Comparison of ENCODE assay signal across 9 cellular contexts in the genomic region with DNA sequence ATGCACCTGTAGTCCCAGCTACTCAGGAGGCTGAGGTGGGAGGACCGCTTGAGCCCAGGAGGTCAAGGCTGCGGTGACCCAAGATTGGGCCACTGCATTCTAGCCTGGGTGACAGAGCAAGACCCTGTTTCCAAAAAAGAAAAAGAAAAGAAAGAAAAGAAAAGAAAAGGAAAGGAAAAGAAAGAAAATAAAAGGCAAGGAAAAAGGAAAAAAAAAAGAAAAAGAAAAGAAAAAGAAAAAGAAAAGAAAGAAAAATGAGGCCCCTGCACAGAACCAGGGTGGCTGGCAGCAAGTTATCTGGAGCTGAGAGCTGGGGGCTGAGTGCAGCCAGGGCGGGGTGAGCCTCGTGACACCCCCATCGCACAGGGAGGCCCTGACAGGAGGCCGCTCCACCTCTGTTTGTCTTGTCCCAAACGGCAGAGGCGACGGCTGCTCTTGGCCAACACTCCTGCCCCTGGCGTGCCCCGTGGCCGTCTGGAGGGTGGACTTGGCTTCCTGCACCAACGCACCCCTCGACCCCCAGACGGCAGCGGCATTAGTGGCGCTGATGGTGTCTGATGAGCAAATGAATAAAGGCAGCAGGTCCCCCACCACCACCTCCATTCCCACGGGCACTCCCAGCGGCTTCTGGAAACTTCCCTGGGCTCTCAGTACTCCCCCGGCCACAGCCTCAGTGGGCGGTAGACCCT. TPM values are rescaled to one million over a fixed set of nuclear protein-coding genes. Genes with fewer than 3 reads are reported as not detected.
A peak's percentile ranks its signal among the peaks of the same experiment; 100 is the strongest.
DNase-seq lines count a peak whose midpoint lies in the region; ATAC-seq and TF ChIP-seq lines count a peak whose summit lies in the region.
"Had no signal": no experiment of that assay in that cellular context is flagged by ENCODE, and none has a peak within 500 bp of the region (broad histone marks: within the 10 kb centered on the region; RNA-seq: fewer than 3 reads in every experiment).

No MANE protein-coding gene starts in this region.

- H3K27me3 Mint-ChIP-seq in naive thymus-derived CD4-positive, alpha-beta T cell, result peaks cover 0 to 4% (median 0%) of the 10 kb centered on the region in 5 donors
- H3K27me3 Mint-ChIP-seq in activated CD4-positive, alpha-beta memory T cell treated with anti-CD3 and anti-CD28 coated beads for 36 hours, result peaks cover 3% of the 10 kb centered on the region

- peak overlapping the region in 6 of 10 donors; percentile 13 to 76 (median 39) for H3K4me3 Mint-ChIP-seq in naive thymus-derived CD4-positive, alpha-beta T cell
- no peak overlapping the region for H3K4me3 Mint-ChIP-seq in activated CD4-positive, alpha-beta memory T cell treated with anti-CD3 and anti-CD28 coated beads for 36 hours

- peaks cover 3% of the 10 kb centered on the region in 2 donors for H3K4me1 ChIP-seq in naive thymus-derived CD4-positive, alpha-beta T cell (ENCODE audit: control insufficient read depth in 2 of 2, insufficient read depth in 2 of 2, low read length in 2 of 2)
- H3K4me1 ChIP-seq in upper lobe of right lung, result peaks cover 19% of the 10 kb centered on the region

- no peaks in the 10 kb centered on the region for H3K36me3 ChIP-seq in naive thymus-derived CD4-positive, alpha-beta T cell (ENCODE audit: control insufficient read depth in 2 of 3, insufficient read depth in 3 of 3, low read length in 3 of 3)
- no peaks in the 10 kb centered on the region for H3K36me3 ChIP-seq in upper lobe of right lung

- no peaks in the 10 kb centered on the region for H3K27me3 ChIP-seq in naive thymus-derived CD4-positive, alpha-beta T cell (ENCODE audit: control insufficient read depth in 2 of 2, insufficient read depth in 2 of 2, low read length in 2 of 2)
- H3K27me3 ChIP-seq in upper lobe of right lung, result no peaks in the 10 kb centered on the region

- H3K4me3 ChIP-seq in epithelial cell of proximal tubule (ENCODE audit: low read depth, low read length) (peak overlapping the region; percentile 47), upper lobe of right lung (peak overlapping the region; percentile 40)
- H3K4me3 ChIP-seq in naive thymus-derived CD4-positive, alpha-beta T cell (ENCODE audit: low read length), result no peak overlapping the region

- POLR2A ChIA-PET in naive thymus-derived CD4-positive, alpha-beta T cell (lab: Charles Lee), result no interaction called here
- POLR2A ChIA-PET in activated CD4-positive, alpha-beta memory T cell treated with anti-CD3 and anti-CD28 coated beads for 36 hours (lab: Charles Lee), result no interaction called here

- H3K27ac Mint-ChIP-seq in naive thymus-derived CD4-positive, alpha-beta T cell, result no peak overlapping the region
- no peak overlapping the region for H3K27ac Mint-ChIP-seq in activated CD4-positive, alpha-beta memory T cell treated with anti-CD3 and anti-CD28 coated beads for 36 hours

- peaks cover 0 to 12% (median 7%) of the 10 kb centered on the region in 5 donors for H3K36me3 Mint-ChIP-seq in naive thymus-derived CD4-positive, alpha-beta T cell
- peaks cover 3% of the 10 kb centered on the region for H3K36me3 Mint-ChIP-seq in activated CD4-positive, alpha-beta memory T cell treated with anti-CD3 and anti-CD28 coated beads for 36 hours

- peaks cover 0 to 13% (median 6%) of the 10 kb centered on the region in 7 donors for H3K4me1 Mint-ChIP-seq in naive thymus-derived CD4-positive, alpha-beta T cell
- H3K4me1 Mint-ChIP-seq in activated CD4-positive, alpha-beta memory T cell treated with anti-CD3 and anti-CD28 coated beads for 36 hours (ENCODE audit: low read depth), result no peaks in the 10 kb centered on the region

- intact Hi-C loops in Right ventricle myocardium superior (cut with DNase I) (loop anchor here (5.0 kb wide), 1 partner anchor 109 kb away; no protein-coding TSS in a partner anchor), cardiac septum (cut with DNase I) (loop anchor here (2.0 kb wide), 1 partner anchor 111 kb away; no protein-coding TSS in a partner anchor), upper lobe of right lung (cut with DNase I) (loop anchor here (10.0 kb wide), 1 partner anchor 111 kb away; no protein-coding TSS in a partner anchor)
- intact Hi-C loops in naive thymus-derived CD4-positive, alpha-beta T cell (cut with micrococcal nuclease), result loop anchor here in 1 of 2 donors (2.0 kb wide), 2 partner anchors 103 to 111 kb away; partner anchors contain the start of gene NRARP
- intact Hi-C loops in activated CD4-positive, alpha-beta memory T cell treated with anti-CD3 and anti-CD28 coated beads for 36 hours (cut with micrococcal nuclease), result loop anchor here (2.0 kb wide), 1 partner anchor 103 kb away; the partner anchor contains the start of gene NRARP

- no peaks in the 10 kb centered on the region for H3K9me3 ChIP-seq in naive thymus-derived CD4-positive, alpha-beta T cell (ENCODE audit: control insufficient read depth in 2 of 3, low read length in 3 of 3)
- no peaks in the 10 kb centered on the region for H3K9me3 ChIP-seq in upper lobe of right lung

- CTCF ChIA-PET in naive thymus-derived CD4-positive, alpha-beta T cell (lab: Charles Lee), result no interaction called here
- CTCF ChIA-PET in activated CD4-positive, alpha-beta memory T cell treated with anti-CD3 and anti-CD28 coated beads for 36 hours (lab: Charles Lee), result no interaction called here

- TF ChIP-seq CTCF in epithelial cell of proximal tubule (conservative IDR thresholded peaks at IDR 0.05; ENCODE audit: low read depth, low read length), result no peak
- TF ChIP-seq CTCF in upper lobe of right lung (IDR thresholded peaks at IDR 0.05), result no peak

- no peaks in the 10 kb centered on the region for H3K9me3 Mint-ChIP-seq in naive thymus-derived CD4-positive, alpha-beta T cell
- no peaks in the 10 kb centered on the region for H3K9me3 Mint-ChIP-seq in activated CD4-positive, alpha-beta memory T cell treated with anti-CD3 and anti-CD28 coated beads for 36 hours

- H3K27ac ChIP-seq in naive thymus-derived CD4-positive, alpha-beta T cell (ENCODE audit: low read depth, low read length), result no peak overlapping the region
- H3K27ac ChIP-seq in upper lobe of right lung, result no peak overlapping the region
- H3K27ac ChIP-seq: RWPE1 had no signal

- ATAC-seq in Right ventricle myocardium superior (ENCODE audit: poor library complexity) (peak; percentile 3), upper lobe of right lung (no peak), HG03095 (IDR thresholded peaks at IDR 0.05; ENCODE audit: unreplicated experiment) (no peak)
- no peak for ATAC-seq in naive thymus-derived CD4-positive, alpha-beta T cell

- DNase-seq in Right ventricle myocardium superior (peak; percentile 40), cardiac septum (ENCODE audit: low spot score) (no peak), epithelial cell of proximal tubule (ENCODE audit: low read depth) (no peak), upper lobe of right lung (no peak), cerebellar cortex (ENCODE audit: low spot score) (no peak)
- no peak for DNase-seq in naive thymus-derived CD4-positive, alpha-beta T cell
- DNase-seq in activated CD4-positive, alpha-beta memory T cell treated with anti-CD3 and anti-CD28 coated beads for 36 hours, result no peak

RNA-seq across cellular contexts. Expression of gene EXD3, which starts 16.7 kb away (rescaled TPM):
- 6.9 TPM for total RNA-seq in Right ventricle myocardium superior
- 11.3 TPM for total RNA-seq in cardiac septum
- total RNA-seq in epithelial cell of proximal tubule, result 4.1 and 29.2 TPM in 2 replicates
- 10 to 100 TPM; 11.7 to 27.2 (median 24.7) TPM for total RNA-seq in naive thymus-derived CD4-positive, alpha-beta T cell
- 1 to 10 TPM; 3.5 to 7.6 TPM for polyA plus RNA-seq in naive thymus-derived CD4-positive, alpha-beta T cell
- 27.3 TPM for total RNA-seq in upper lobe of right lung
- 10 to 100 TPM; 13.5 to 13.6 TPM for total RNA-seq in activated CD4-positive, alpha-beta memory T cell treated with anti-CD3 and anti-CD28 coated beads for 36 hours

RNA-seq across cellular contexts. Expression of gene NOXA1, which starts 17.0 kb away (rescaled TPM):
- total RNA-seq in Right ventricle myocardium superior, result 1.7 TPM
- total RNA-seq in cardiac septum, result 3.3 TPM
- 0.14 and 2.1 TPM in 2 replicates for total RNA-seq in epithelial cell of proximal tubule
- 10 to 100 TPM in 2 of 5 experiments, 1 to 10 TPM in 2, under 1 TPM in 1; 0.94 to 11.1 (median 6.0) TPM for total RNA-seq in naive thymus-derived CD4-positive, alpha-beta T cell
- polyA plus RNA-seq in naive thymus-derived CD4-positive, alpha-beta T cell, result 1 to 10 TPM in 1 of 2 donors, under 1 TPM in 1; 0.73 to 2.6 TPM
- 6.5 TPM for total RNA-seq in upper lobe of right lung
- 1 to 10 TPM; 1.1 TPM for total RNA-seq in activated CD4-positive, alpha-beta memory T cell treated with anti-CD3 and anti-CD28 coated beads for 36 hours

RNA-seq across cellular contexts. Expression of gene ENTPD8, which starts 34.9 kb away (rescaled TPM):
- not detected for total RNA-seq in Right ventricle myocardium superior
- total RNA-seq in cardiac septum, result not detected
- total RNA-seq in epithelial cell of proximal tubule, result not detected in 2 replicates
- total RNA-seq in naive thymus-derived CD4-positive, alpha-beta T cell, result not detected
- polyA plus RNA-seq in naive thymus-derived CD4-positive, alpha-beta T cell, result not detected
- total RNA-seq in upper lobe of right lung, result not detected
- not detected for total RNA-seq in activated CD4-positive, alpha-beta memory T cell treated with anti-CD3 and anti-CD28 coated beads for 36 hours

RNA-seq across cellular contexts. Expression of gene NSMF, which starts 52.9 kb away (rescaled TPM):
- total RNA-seq in Right ventricle myocardium superior (10.0 TPM), cardiac septum (12.2 TPM), epithelial cell of proximal tubule (33.2 and 62.7 TPM in 2 replicates), upper lobe of right lung (23.9 TPM)
- total RNA-seq in naive thymus-derived CD4-positive, alpha-beta T cell, result 10 to 100 TPM; 22.9 to 92.0 (median 57.3) TPM
- polyA plus RNA-seq in naive thymus-derived CD4-positive, alpha-beta T cell, result 10 to 100 TPM; 10.9 to 21.4 TPM
- 10 to 100 TPM; 29.9 to 31.6 TPM for total RNA-seq in activated CD4-positive, alpha-beta memory T cell treated with anti-CD3 and anti-CD28 coated beads for 36 hours
